18 cellular contexts compared by ENCODE assay signal in genomic region chr22:48630444-48630777, GRCh38.
"Had no signal": no experiment of that assay in that cellular context is flagged by ENCODE, and none has a peak within 500 bp of the region (broad histone marks: within the 10 kb centered on the region; RNA-seq: fewer than 3 reads in every experiment).

No MANE protein-coding gene starts in this region.

- H3K9me3 ChIP-seq: colonic mucosa, heart right ventricle, left ventricle myocardium inferior, transverse colon had no signal

- ATAC-seq: activated CD8-positive, alpha-beta memory T cell treated with anti-CD3 and anti-CD28 coated beads, Interleukin-2, amount 10 ng/mL, durations not matched to agents 7 days and 5 days; heart right ventricle; natural killer cell; right cardiac atrium; T-helper 17 cell had no signal

- H3K4me1 Mint-ChIP-seq: activated CD8-positive, alpha-beta memory T cell treated with anti-CD3 and anti-CD28 coated beads, Interleukin-2, amount 10 ng/mL, durations not matched to agents 7 days and 5 days; activated naive CD8-positive, alpha-beta T cell treated with anti-CD3 and anti-CD28 coated beads for 36 hours; memory B cell; natural killer cell; T-helper 17 cell had no signal

- H3K36me3 Mint-ChIP-seq: activated CD8-positive, alpha-beta memory T cell treated with anti-CD3 and anti-CD28 coated beads, Interleukin-2, amount 10 ng/mL, durations not matched to agents 7 days and 5 days; activated naive CD8-positive, alpha-beta T cell treated with anti-CD3 and anti-CD28 coated beads for 36 hours; memory B cell; natural killer cell had no signal

- H3K27me3 Mint-ChIP-seq: memory B cell, progenitor cell of endocrine pancreas had no signal

- H3K9me3 Mint-ChIP-seq: activated naive CD8-positive, alpha-beta T cell treated with anti-CD3 and anti-CD28 coated beads for 36 hours; activated T-cell treated with anti-CD3 and anti-CD28 coated beads, Interleukin-2, amount 50 U/mL, for 24 hours; memory B cell; natural killer cell had no signal

- H3K27ac Mint-ChIP-seq: activated CD8-positive, alpha-beta memory T cell treated with anti-CD3 and anti-CD28 coated beads, Interleukin-2, amount 10 ng/mL, durations not matched to agents 7 days and 5 days; activated naive CD8-positive, alpha-beta T cell treated with anti-CD3 and anti-CD28 coated beads for 36 hours; activated T-cell treated with anti-CD3 and anti-CD28 coated beads, Interleukin-2, amount 50 U/mL, for 24 hours; memory B cell; natural killer cell; progenitor cell of endocrine pancreas; T-helper 17 cell had no signal

- H3K4me1 ChIP-seq: colonic mucosa, heart right ventricle, left ventricle myocardium inferior had no signal

- H3K4me3 Mint-ChIP-seq: activated CD8-positive, alpha-beta memory T cell treated with anti-CD3 and anti-CD28 coated beads, Interleukin-2, amount 10 ng/mL, durations not matched to agents 7 days and 5 days; activated naive CD8-positive, alpha-beta T cell treated with anti-CD3 and anti-CD28 coated beads for 36 hours; activated T-cell treated with anti-CD3 and anti-CD28 coated beads, Interleukin-2, amount 50 U/mL, for 24 hours; memory B cell; natural killer cell; T-helper 17 cell had no signal

- H3K27me3 ChIP-seq: colonic mucosa, transverse colon had no signal

- H3K36me3 ChIP-seq: colonic mucosa, heart right ventricle, left ventricle myocardium inferior, transverse colon had no signal

- H3K27ac ChIP-seq: colonic mucosa, heart right ventricle, left ventricle myocardium inferior, transverse colon had no signal

- H3K4me3 ChIP-seq: colonic mucosa, heart right ventricle, left ventricle myocardium inferior, transverse colon had no signal

- DNase-seq: activated CD4-positive, alpha-beta T cell treated with anti-CD3 and anti-CD28 coated beads, Interleukin-2, amount 50 U/mL, for 4 hours; activated CD8-positive, alpha-beta memory T cell treated with anti-CD3 and anti-CD28 coated beads, Interleukin-2, amount 10 ng/mL, durations not matched to agents 7 days and 5 days; activated effector memory CD4-positive, alpha-beta T cell treated with Interleukin-2 at 50 U/mL for 16 hours; activated naive CD8-positive, alpha-beta T cell treated with anti-CD3 and anti-CD28 coated beads for 36 hours; activated T-cell treated with anti-CD3 and anti-CD28 coated beads, Interleukin-2, amount 50 U/mL, for 24 hours; aorta; colonic mucosa; effector CD8-positive, alpha-beta T cell; heart right ventricle; islet precursor cell; left ventricle myocardium inferior; natural killer cell; small intestine; T-helper 17 cell; transverse colon had no signal
